17 cellular contexts compared by ENCODE assay signal in the genomic region with DNA sequence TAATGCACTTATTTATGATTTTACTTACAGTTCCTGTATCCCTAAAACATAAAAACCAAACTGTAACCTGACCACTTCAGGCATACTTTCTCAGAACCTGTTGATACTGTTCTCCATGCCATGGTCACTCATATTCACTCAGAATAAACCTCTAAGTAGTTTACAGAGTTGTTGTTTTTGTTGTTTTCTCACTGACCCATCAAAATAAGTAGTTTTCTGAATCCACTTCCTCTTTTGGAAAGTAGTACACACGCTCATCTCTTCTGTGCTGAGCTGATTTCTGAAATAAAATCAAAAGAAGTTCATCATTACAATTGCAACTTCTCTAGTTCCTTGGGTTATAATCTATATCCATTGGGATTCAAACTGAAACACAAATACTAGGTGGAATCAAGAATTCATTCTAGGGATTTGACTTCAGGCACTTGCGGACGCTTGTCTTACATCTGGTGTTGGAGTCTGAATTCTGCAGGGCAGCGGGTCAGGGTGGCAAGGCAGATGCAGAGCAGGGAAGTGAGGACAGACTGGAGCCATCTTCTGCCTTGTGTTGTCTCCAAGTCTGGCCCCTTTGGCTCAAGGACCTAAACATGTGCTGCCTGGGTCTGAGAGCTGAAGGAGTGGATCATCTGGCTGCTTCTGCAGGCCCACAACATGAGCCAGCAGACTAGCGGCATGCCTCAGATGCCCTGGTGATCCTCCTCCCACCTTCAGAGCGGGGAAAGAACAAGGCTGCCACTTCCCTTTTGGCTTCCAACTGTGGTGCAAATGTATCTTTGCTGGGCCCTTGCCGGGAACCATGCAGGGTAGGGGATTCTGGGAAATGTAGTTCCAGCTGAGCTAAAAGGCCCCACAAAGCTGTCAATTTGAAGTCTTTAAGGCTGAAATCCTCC.
DNase-seq lines count a peak whose midpoint lies in the region; ATAC-seq, FAIRE-seq and TF ChIP-seq lines count a peak whose summit lies in the region.
"Had no signal": no experiment of that assay in that cellular context is flagged by ENCODE, and none has a peak within 500 bp of the region (broad histone marks: within the 10 kb centered on the region; RNA-seq: fewer than 3 reads in every experiment).

No MANE protein-coding gene starts in this region.

- H3K9me1 ChIP-seq in K562 (ENCODE audit: control insufficient read depth, insufficient read depth, low read length), result no peaks in the 10 kb centered on the region

- no peak for TF ChIP-seq POLR2A in K562 (conservative IDR thresholded peaks at IDR 0.05)

- no peaks in the 10 kb centered on the region for H3K79me2 ChIP-seq in K562 (ENCODE audit: control insufficient read depth, insufficient read depth, low read length)

- no peak overlapping the region for H3K4me2 ChIP-seq in K562 (ENCODE audit: insufficient read depth, low read length)

- H3K4me3 ChIP-seq in H7 (ENCODE audit: insufficient read depth, low read depth, low read length), result no peak overlapping the region
- no peak overlapping the region for H3K4me3 ChIP-seq in K562
- H3K4me3 ChIP-seq: colonic mucosa, heart left ventricle had no signal

- H3K9me3 ChIP-seq in K562 (replicated peaks; ENCODE audit: control insufficient read depth, insufficient read depth, low read depth, low read length), result peaks cover 10% of the 10 kb centered on the region; the same call in 1 of the 2 replicates
- H3K9me3 ChIP-seq: colonic mucosa, heart left ventricle had no signal

- in situ Hi-C loops in K562 (cut with MboI), result no loop called here

- H3K27me3 Mint-ChIP-seq in osteocyte (ENCODE audit: unreplicated experiment), result no peaks in the 10 kb centered on the region
- peaks cover 2 to 7% (median 4%) of the 10 kb centered on the region in 3 donors for H3K27me3 Mint-ChIP-seq in immature natural killer cell (ENCODE audit: low read depth in 3 of 3)
- H3K27me3 Mint-ChIP-seq: type B pancreatic cell had no signal

- H3K36me3 ChIP-seq in H7 (replicated peaks; ENCODE audit: control insufficient read depth, insufficient read depth, low read length) (no peaks in the 10 kb centered on the region), K562 (ENCODE audit: control insufficient read depth, insufficient read depth, low read length) (no peaks in the 10 kb centered on the region)
- H3K36me3 ChIP-seq: colonic mucosa, heart left ventricle had no signal

- peaks cover 8 to 26% of the 10 kb centered on the region in 2 experiments for H3K4me1 ChIP-seq in K562 (replicated peaks in 1 of 2; ENCODE audit: control insufficient read depth in 2 of 2, insufficient read depth in 2 of 2, low read length in 2 of 2)
- H3K4me1 ChIP-seq: colonic mucosa had no signal

- H4K20me1 ChIP-seq in K562 (replicated peaks; ENCODE audit: control insufficient read depth, insufficient read depth, low read length), result no peaks in the 10 kb centered on the region

- TF ChIP-seq EP300 in K562 (IDR thresholded peaks at IDR 0.05; ENCODE audit: low read length), result no peak

- no peak for TF ChIP-seq CTCF in K562 (IDR thresholded peaks at IDR 0.05 in 2 of 3, conservative IDR thresholded peaks at IDR 0.05 in 1 of 3; ENCODE audit: insufficient read depth in 2 of 3, low read depth in 1 of 3, low read length in 3 of 3)
- no peak for TF ChIP-seq CTCF in osteocyte (IDR thresholded peaks at IDR 0.05)

- POLR2A ChIA-PET in K562 (lab: Yijun Ruan, JAX), result interaction anchor here (1.0 kb wide), 1 partner anchor 33 kb away, joined by 3 read pairs; no protein-coding TSS in a partner anchor

- no peak overlapping the region for H3K27ac ChIP-seq in K562 (ENCODE audit: extremely low read depth, low read depth, low read length)
- H3K27ac ChIP-seq: C4-2B, colonic mucosa, RWPE1 had no signal

- no peak for FAIRE-seq in K562 (lab: Jason Lieb, UNC)

- peaks cover 6% of the 10 kb centered on the region for H3K9me3 Mint-ChIP-seq in osteocyte (ENCODE audit: unreplicated experiment)
- no peaks in the 10 kb centered on the region for H3K9me3 Mint-ChIP-seq in immature natural killer cell

- ATAC-seq in K562 (peak; percentile 76; the same call in 2 of the 3 replicates), GM18873 (IDR thresholded peaks at IDR 0.05; ENCODE audit: low FRiP score, unreplicated experiment) (no peak)
- ATAC-seq: heart left ventricle; naive thymus-derived CD4-positive, alpha-beta T cell had no signal

- intact Hi-C loops in K562 (cut with micrococcal nuclease), result no loop called here

- no peaks in the 10 kb centered on the region for H3K36me3 Mint-ChIP-seq in osteocyte (ENCODE audit: unreplicated experiment)
- H3K36me3 Mint-ChIP-seq in immature natural killer cell, result peaks cover 0 to 5% (median 0%) of the 10 kb centered on the region in 3 donors

- H3K4me3 Mint-ChIP-seq in osteocyte (ENCODE audit: unreplicated experiment), result no peak overlapping the region
- no peak overlapping the region for H3K4me3 Mint-ChIP-seq in immature natural killer cell
- H3K4me3 Mint-ChIP-seq: type B pancreatic cell had no signal

- CTCF ChIA-PET in K562 (lab: Yijun Ruan, JAX; ENCODE audit: low intra/inter-chr PET ratio), result no interaction called here

- DNase-seq in H7 (peak; percentile 58), NOMO-1 (lab: John Stamatoyannopoulos, UW; ENCODE audit: unreplicated experiment in 2 of 2) (peak; percentile 44 to 50), K562 (ENCODE audit: extremely low read depth in 1 of 4, low spot score in 3 of 4) (peak in 1 of 4 experiments; percentile 37), osteocyte (ENCODE audit: extremely low spot score, unreplicated experiment) (peak; percentile 66), immature natural killer cell (no peak)
- no peak for DNase-seq in activated naive CD4-positive, alpha-beta T cell treated with anti-CD3 and anti-CD28 coated beads, Interleukin-2, amount 50 U/mL, for 16 hours
- DNase-seq: activated CD4-positive, alpha-beta T cell treated with anti-CD3 and anti-CD28 coated beads for 4 hours; activated T-cell treated with anti-CD3 and anti-CD28 coated beads, Interleukin-2, amount 50 U/mL, for 1 hour; colonic mucosa; heart left ventricle; naive thymus-derived CD4-positive, alpha-beta T cell; NCI-H1417 treated with DMSO at 0.1 percent for 48 hours; stimulated activated CD4-positive, alpha-beta T cell treated with anti-CD3 and anti-CD28 coated beads, Interleukin-1b, Interleukin-23, amount 100 ng/mL, for 48 hours had no signal

- no peak overlapping the region for H3K9ac ChIP-seq in K562 (ENCODE audit: insufficient read depth in 1 of 2, low read depth in 2 of 2, low read length in 2 of 2)

- H3K27ac Mint-ChIP-seq in osteocyte (ENCODE audit: unreplicated experiment) (no peak overlapping the region), immature natural killer cell (no peak overlapping the region)
- H3K27ac Mint-ChIP-seq: type B pancreatic cell had no signal

- H3K4me1 Mint-ChIP-seq in osteocyte (ENCODE audit: unreplicated experiment) (peaks cover 32% of the 10 kb centered on the region), immature natural killer cell (peaks cover 25 to 44% of the 10 kb centered on the region in 2 donors)

- TF ChIP-seq RAD21 in K562 (CRISPR knock-in tag; conservative IDR thresholded peaks at IDR 0.05 in 1 of 2, IDR thresholded peaks at IDR 0.05 in 1 of 2), result no peak

- H3K27me3 ChIP-seq in H7 (ENCODE audit: control insufficient read depth, insufficient read depth, low read length), result no peaks in the 10 kb centered on the region
- H3K27me3 ChIP-seq in K562 (ENCODE audit: control insufficient read depth in 2 of 2, insufficient read depth in 2 of 2, low read length in 2 of 2), result no peaks in the 10 kb centered on the region
- H3K27me3 ChIP-seq: colonic mucosa, heart left ventricle had no signal

- BruUV-seq in K562 (replicated peaks; lab: Mats Ljungman, UMichigan), result no TSS peak

- peak overlapping the region; percentile 84 for H2AFZ ChIP-seq in K562 (ENCODE audit: low read depth, low read length)

- 54% methylated on average over 7 of the region's 7 CpGs for WGBS in K562 (ENCODE audit: insufficient coverage, low coverage, missing lambda C conversion rate)

TF ChIP-seq in K562, 482 proteins besides CTCF, POLR2A, EP300 and RAD21 (continues in another document):
- TF ChIP-seq MYNN (IDR thresholded peaks at IDR 0.05), result no peak
- no peak for TF ChIP-seq MYNN (CRISPR knock-in tag; IDR thresholded peaks at IDR 0.05)
- TF ChIP-seq, protein P1, sequence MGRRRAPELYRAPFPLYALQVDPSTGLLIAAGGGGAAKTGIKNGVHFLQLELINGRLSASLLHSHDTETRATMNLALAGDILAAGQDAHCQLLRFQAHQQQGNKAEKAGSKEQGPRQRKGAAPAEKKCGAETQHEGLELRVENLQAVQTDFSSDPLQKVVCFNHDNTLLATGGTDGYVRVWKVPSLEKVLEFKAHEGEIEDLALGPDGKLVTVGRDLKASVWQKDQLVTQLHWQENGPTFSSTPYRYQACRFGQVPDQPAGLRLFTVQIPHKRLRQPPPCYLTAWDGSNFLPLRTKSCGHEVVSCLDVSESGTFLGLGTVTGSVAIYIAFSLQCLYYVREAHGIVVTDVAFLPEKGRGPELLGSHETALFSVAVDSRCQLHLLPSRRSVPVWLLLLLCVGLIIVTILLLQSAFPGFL (CRISPR knock-in tag; IDR thresholded peaks at IDR 0.05), result no peak
- TF ChIP-seq GTF2E2 (tag; IDR thresholded peaks at IDR 0.05), result no peak
- TF ChIP-seq NR2C1 (IDR thresholded peaks at IDR 0.05), result no peak
- 0 out of 2 replicates have a peak, but pooled peaks have one; percentile 19 for TF ChIP-seq NR2C1 (tag; IDR thresholded peaks at IDR 0.05)
- no peak for TF ChIP-seq BRD4 (IDR thresholded peaks at IDR 0.05)
- 0 out of 2 replicates have a peak, but pooled peaks have one; percentile 18 for TF ChIP-seq CBX5 (IDR thresholded peaks at IDR 0.05; ENCODE audit: borderline replicate concordance, low read depth)
- TF ChIP-seq SPI1 (IDR thresholded peaks at IDR 0.05; ENCODE audit: borderline replicate concordance, low read depth, low read length), result peak; percentile 95
- peak in 1 of 2 experiments; percentile 71; a peak in 2 of 3 replicates for TF ChIP-seq CBX3 (IDR thresholded peaks at IDR 0.05; ENCODE audit: borderline replicate concordance in 1 of 2, low read length in 2 of 2)
- no peak for TF ChIP-seq CBFA2T3 (IDR thresholded peaks at IDR 0.05)
- no peak for TF ChIP-seq ZNF507 (tag; conservative IDR thresholded peaks at IDR 0.05)
- peak; percentile 81 for TF ChIP-seq HCFC1 (IDR thresholded peaks at IDR 0.05; ENCODE audit: low read depth, low read length)
- no peak for TF ChIP-seq BCL6 (CRISPR knock-in tag; IDR thresholded peaks at IDR 0.05)
- TF ChIP-seq ZNF766 (CRISPR knock-in tag; conservative IDR thresholded peaks at IDR 0.05), result peak; percentile 89
- TF ChIP-seq SIX5 (IDR thresholded peaks at IDR 0.05; ENCODE audit: borderline replicate concordance in 1 of 2, insufficient read depth in 1 of 2, low read depth in 1 of 2, low read length in 2 of 2), result peak; percentile 27 to 45; a peak in 3 of 4 replicates
- peak; percentile 23 for TF ChIP-seq MEIS2 (IDR thresholded peaks at IDR 0.05; ENCODE audit: partially characterized antibody)
- no peak for TF ChIP-seq SRSF1 (IDR thresholded peaks at IDR 0.05; ENCODE audit: low read depth, low read length)
- TF ChIP-seq ZNF143 (CRISPR knock-in tag; IDR thresholded peaks at IDR 0.05), result peak; percentile 82

Comparison
In these comparisons a context has a peak if more than half of its experiments do, and no peak if none do; other contexts are left out.
1. DNase-seq: peak in H7 (single experiment), NOMO-1 (2 of 2) and osteocyte (single experiment); none in activated naive CD4-positive, alpha-beta T cell treated with anti-CD3 and anti-CD28 coated beads, Interleukin-2, amount 50 U/mL, for 16 hours (single experiment) and immature natural killer cell (0 of 3).